Comparison of ENCODE assay signal across 9 cellular contexts in the genomic region with DNA sequence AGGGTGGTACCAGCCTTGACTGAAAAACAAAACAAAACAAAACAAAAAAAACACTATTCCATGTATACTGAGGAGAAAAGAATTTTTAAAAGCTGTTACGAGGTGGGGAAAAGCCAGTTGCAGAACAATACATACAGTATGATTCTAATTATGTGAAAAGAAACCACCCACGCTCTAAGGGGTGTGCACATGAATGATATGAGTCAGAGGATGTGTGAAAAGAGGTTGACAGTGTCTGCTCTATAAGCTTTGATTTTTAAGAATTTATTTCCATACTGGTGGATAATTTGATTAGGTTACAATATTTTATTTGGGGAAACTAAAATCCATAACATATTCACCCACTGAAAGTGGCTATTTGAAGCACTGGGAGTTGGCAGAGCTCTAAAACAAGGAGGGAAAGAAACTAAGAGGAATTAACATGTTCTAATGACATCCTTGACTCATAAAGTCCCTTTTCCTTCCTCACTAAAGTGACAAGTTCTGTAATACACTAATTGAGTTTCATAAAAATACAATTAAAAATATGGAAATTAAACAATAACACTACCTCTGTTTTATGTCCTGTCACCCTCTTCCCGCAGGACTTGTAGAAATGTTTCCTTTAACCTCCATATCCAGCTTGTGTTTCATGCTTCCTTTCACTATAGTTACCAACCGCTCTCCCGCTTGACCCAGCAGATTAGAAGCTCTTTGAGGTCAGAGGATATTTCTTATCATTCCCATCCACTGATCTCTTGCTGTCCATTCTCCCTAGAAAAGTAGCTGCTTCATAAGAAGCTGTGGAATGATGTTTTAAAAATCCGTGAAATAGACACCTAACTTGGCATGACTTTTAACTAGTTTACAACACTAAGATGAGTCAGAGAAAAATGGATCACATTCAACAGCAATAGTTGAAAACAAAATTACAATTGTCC.
DNase-seq lines count a peak whose midpoint lies in the region; ATAC-seq and TF ChIP-seq lines count a peak whose summit lies in the region.
"Had no signal": no experiment of that assay in that cellular context is flagged by ENCODE, and none has a peak within 500 bp of the region (broad histone marks: within the 10 kb centered on the region; RNA-seq: fewer than 3 reads in every experiment).

No MANE protein-coding gene starts in this region.

- H3K18ac ChIP-seq in trophoblast cell (ENCODE audit: low read length) = no peak overlapping the region

- no peak overlapping the region for H2AK5ac ChIP-seq in trophoblast cell (ENCODE audit: low read length)

- H4K91ac ChIP-seq in trophoblast cell (ENCODE audit: low read depth, low read length) = no peak overlapping the region

- H2AFZ ChIP-seq in trophoblast cell (ENCODE audit: insufficient read depth, low read length, poor library complexity) = no peak overlapping the region

- H3K14ac ChIP-seq in trophoblast cell (ENCODE audit: low read length) = no peak overlapping the region

- H3K79me1 ChIP-seq in trophoblast cell (ENCODE audit: low read length) = no peaks in the 10 kb centered on the region

- H3K79me2 ChIP-seq in trophoblast cell (ENCODE audit: control insufficient read depth, insufficient read depth, low read length, poor library complexity) = peaks cover 2% of the 10 kb centered on the region

- TF ChIP-seq EP300 in upper lobe of left lung (IDR thresholded peaks at IDR 0.05) = no peak

- H3K9ac ChIP-seq in trophoblast cell (ENCODE audit: low read length) = no peak overlapping the region
- H3K9ac ChIP-seq: BLaER1 treated with 17β-estradiol and CSF1 and Interleukin-3, amounts not matched to agents 10 nM and 100 nM had no signal

- H3K27me3 ChIP-seq in trophoblast cell (ENCODE audit: insufficient read depth, low read length) (no peaks in the 10 kb centered on the region), upper lobe of left lung (no peaks in the 10 kb centered on the region)
- H3K27me3 ChIP-seq: BLaER1 treated with 17β-estradiol and CSF1 and Interleukin-3, amounts not matched to agents 10 nM and 100 nM had no signal

- peaks cover 0 to 7% of the 10 kb centered on the region in 2 experiments for H3K36me3 ChIP-seq in trophoblast cell (ENCODE audit: control insufficient read depth in 1 of 2, insufficient read depth in 2 of 2, low read length in 2 of 2)
- H3K36me3 ChIP-seq in upper lobe of left lung = no peaks in the 10 kb centered on the region
- H3K36me3 ChIP-seq: BLaER1 treated with 17β-estradiol and CSF1 and Interleukin-3, amounts not matched to agents 10 nM and 100 nM had no signal

- H3K4me3 ChIP-seq in retinal pigment epithelial cell (ENCODE audit: low read length) = no peak overlapping the region
- no peak overlapping the region for H3K4me3 ChIP-seq in trophoblast cell (ENCODE audit: low read depth, low read length)
- H3K4me3 ChIP-seq in upper lobe of left lung = no peak overlapping the region
- H3K4me3 ChIP-seq: BLaER1 treated with 17β-estradiol and CSF1 and Interleukin-3, amounts not matched to agents 10 nM and 100 nM had no signal

- no peak overlapping the region for H4K8ac ChIP-seq in trophoblast cell (ENCODE audit: low read depth, low read length)

- H3K27ac ChIP-seq in trophoblast cell (ENCODE audit: low read depth, low read length) = no peak overlapping the region
- H3K27ac ChIP-seq in upper lobe of left lung = no peak overlapping the region

- H3K9me3 ChIP-seq in trophoblast cell (ENCODE audit: insufficient read depth, low read depth, low read length) (no peaks in the 10 kb centered on the region), upper lobe of left lung (no peaks in the 10 kb centered on the region)
- H3K9me3 ChIP-seq: BLaER1 treated with 17β-estradiol and CSF1 and Interleukin-3, amounts not matched to agents 10 nM and 100 nM had no signal

- no peak overlapping the region for H3K4me2 ChIP-seq in trophoblast cell (ENCODE audit: low read length)

- no peak overlapping the region for H3K23ac ChIP-seq in trophoblast cell (ENCODE audit: low read length)

- peaks cover 0 to 2% of the 10 kb centered on the region in 2 experiments for H3K4me1 ChIP-seq in trophoblast cell (ENCODE audit: control insufficient read depth in 1 of 2, insufficient read depth in 2 of 2, low read length in 2 of 2)
- H3K4me1 ChIP-seq in upper lobe of left lung = no peaks in the 10 kb centered on the region

- TF ChIP-seq CTCF in retinal pigment epithelial cell (conservative IDR thresholded peaks at IDR 0.05; ENCODE audit: low read depth, low read length) (no peak), upper lobe of left lung (IDR thresholded peaks at IDR 0.05) (no peak)

- no peak overlapping the region for H2BK12ac ChIP-seq in trophoblast cell (ENCODE audit: low read length)

- H3K4ac ChIP-seq in trophoblast cell (ENCODE audit: low read depth, low read length) = no peak overlapping the region

- TF ChIP-seq POLR2A in upper lobe of left lung (IDR thresholded peaks at IDR 0.05) = no peak

- H2BK5ac ChIP-seq in trophoblast cell (ENCODE audit: low read depth, low read length, poor library complexity) = no peak overlapping the region

- DNase-seq in activated T-cell treated with anti-CD3 and anti-CD28 coated beads for 24 hours (ENCODE audit: low read depth) (peak; percentile 8), activated T-cell treated with anti-CD3 and anti-CD28 coated beads for 4 hours (no peak), retinal pigment epithelial cell (ENCODE audit: low read depth) (peak; percentile 34), ecto neural progenitor cell (ENCODE audit: low spot score) (no peak), trophoblast cell (no peak), upper lobe of left lung (no peak)
- DNase-seq in activated T-cell treated with anti-CD3 and anti-CD28 coated beads, Interleukin-2, amount 50 U/mL, for 48 hours = peak; percentile 25 to 28

- ATAC-seq in HG03064 (IDR thresholded peaks at IDR 0.05; ENCODE audit: low read depth, unreplicated experiment) = peak; percentile 98
- ATAC-seq in upper lobe of left lung (ENCODE audit: low FRiP score in 2 of 2) = no peak

- no peak overlapping the region for H2BK120ac ChIP-seq in trophoblast cell (ENCODE audit: insufficient read depth, low read length, poor library complexity)

- H4K12ac ChIP-seq in trophoblast cell (ENCODE audit: low read depth, low read length) = no peak overlapping the region

- WGBS in trophoblast cell (ENCODE audit: extremely low coverage, insufficient coverage, insufficient read length) = no CpG with 5 or more reads among the region's 6 CpGs
- 82 to 84% methylated on average over 6 of the region's 6 CpGs for whole genome bisulfite sequencing in upper lobe of left lung, 2 donors

Comparison
In these comparisons a context has a peak if more than half of its experiments do, and no peak if none do; other contexts are left out.
1. DNase-seq: peak in activated T-cell treated with anti-CD3 and anti-CD28 coated beads for 24 hours (single experiment), activated T-cell treated with anti-CD3 and anti-CD28 coated beads, Interleukin-2, amount 50 U/mL, for 48 hours (2 of 2) and retinal pigment epithelial cell (single experiment); none in activated T-cell treated with anti-CD3 and anti-CD28 coated beads for 4 hours (single experiment), ecto neural progenitor cell (single experiment), trophoblast cell (0 of 2) and upper lobe of left lung (0 of 2).